Comparison of ENCODE assay signal across 22 cellular contexts in genomic region chr2:30264236-30264635, GRCh38. TPM values are rescaled to one million over a fixed set of nuclear protein-coding genes. Genes with fewer than 3 reads are reported as not detected.
DNase-seq lines count a peak whose midpoint lies in the region; ATAC-seq and TF ChIP-seq lines count a peak whose summit lies in the region.
"Had no signal": no experiment of that assay in that cellular context is flagged by ENCODE, and none has a peak within 500 bp of the region (broad histone marks: within the 10 kb centered on the region; RNA-seq: fewer than 3 reads in every experiment).

No MANE protein-coding gene starts in this region.

- intact Hi-C loops in CD8-positive, alpha-beta T cell (cut with DNase I, micrococcal nuclease) = loop anchor here in 1 of 2 experiments (2.0 kb wide), 1 partner anchor 71 kb away; no protein-coding TSS in a partner anchor

- peak overlapping the region; percentile 54 for H3K4me3 Mint-ChIP-seq in CD8-positive, alpha-beta T cell
- H3K4me3 Mint-ChIP-seq in activated naive CD8-positive, alpha-beta T cell = peak overlapping the region; percentile 30
- peak overlapping the region; percentile 82 for H3K4me3 Mint-ChIP-seq in natural killer cell treated with Interleukin-12 subunit alpha and Interleukin-12 subunit beta and Interleukin-15 and Interleukin-18, amount 100 ng/mL, for 72 hours
- H3K4me3 Mint-ChIP-seq: nephron; T-helper 1 cell treated with Interleukin-12 subunit alpha and Interleukin-12 subunit beta and Interleukin-4 antibody, amounts not matched to agents 30 μg/mL and 1 μg/mL, for 36 hours had no signal

- H3K4me3 ChIP-seq in CD8-positive, alpha-beta T cell (ENCODE audit: low read depth, low read length) = no peak overlapping the region
- no peak overlapping the region for H3K4me3 ChIP-seq in osteoblast (ENCODE audit: insufficient read depth, low read length)
- H3K4me3 ChIP-seq: body of pancreas, HAP-1, Peyer's patch, psoas muscle, SJCRH30, upper lobe of left lung had no signal

- CTCF ChIA-PET in CD8-positive, alpha-beta T cell (lab: Charles Lee) = interaction anchor here (0.6 to 4.4 kb wide), 5 partner anchors 10 to 100 kb away, joined by 3 to 30 read pairs (median 3); no protein-coding TSS in a partner anchor

- H2AFZ ChIP-seq in osteoblast (ENCODE audit: low read length) = no peak overlapping the region

- H3K36me3 ChIP-seq in CD8-positive, alpha-beta T cell (ENCODE audit: insufficient read depth, low read length) = peaks cover 10% of the 10 kb centered on the region
- H3K36me3 ChIP-seq in osteoblast (ENCODE audit: insufficient read depth, low read length) = peaks cover 6% of the 10 kb centered on the region

- H3K27me3 Mint-ChIP-seq in CD8-positive, alpha-beta T cell (ENCODE audit: low read depth) = no peaks in the 10 kb centered on the region
- no peaks in the 10 kb centered on the region for H3K27me3 Mint-ChIP-seq in activated naive CD8-positive, alpha-beta T cell
- H3K27me3 Mint-ChIP-seq in natural killer cell treated with Interleukin-12 subunit alpha and Interleukin-12 subunit beta and Interleukin-15 and Interleukin-18, amount 100 ng/mL, for 72 hours = no peaks in the 10 kb centered on the region

- POLR2A ChIA-PET in CD8-positive, alpha-beta T cell (lab: Charles Lee) = interaction anchor here (0.7 to 1.2 kb wide), 3 partner anchors 31 to 45 kb away, joined by 3 to 4 read pairs (median 4); no protein-coding TSS in a partner anchor

- peak overlapping the region; percentile 83 for H3K27ac Mint-ChIP-seq in CD8-positive, alpha-beta T cell
- H3K27ac Mint-ChIP-seq in activated naive CD8-positive, alpha-beta T cell = peak overlapping the region; percentile 99
- H3K27ac Mint-ChIP-seq in natural killer cell treated with Interleukin-12 subunit alpha and Interleukin-12 subunit beta and Interleukin-15 and Interleukin-18, amount 100 ng/mL, for 72 hours = peak overlapping the region; percentile 97 to 98
- H3K27ac Mint-ChIP-seq: nephron; T-helper 1 cell treated with Interleukin-12 subunit alpha and Interleukin-12 subunit beta and Interleukin-4 antibody, amounts not matched to agents 30 μg/mL and 1 μg/mL, for 36 hours had no signal

- no peak overlapping the region for H3K4me2 ChIP-seq in osteoblast (ENCODE audit: insufficient read depth, low read length)

- H3K9me3 ChIP-seq in CD8-positive, alpha-beta T cell (ENCODE audit: low read length) = no peaks in the 10 kb centered on the region
- H3K9me3 ChIP-seq in osteoblast (ENCODE audit: low read depth, low read length) = no peaks in the 10 kb centered on the region
- H3K9me3 ChIP-seq: HAP-1, Peyer's patch, psoas muscle, upper lobe of left lung had no signal

- no peaks in the 10 kb centered on the region for H3K79me2 ChIP-seq in osteoblast (ENCODE audit: insufficient read depth, low read length)

- no peak for ATAC-seq in CD8-positive, alpha-beta T cell
- ATAC-seq in natural killer cell treated with Interleukin-12 subunit alpha and Interleukin-12 subunit beta and Interleukin-15 and Interleukin-18, amount 100 ng/mL, for 72 hours = no peak
- no peak for ATAC-seq in GM18873 (IDR thresholded peaks at IDR 0.05; ENCODE audit: low FRiP score, unreplicated experiment)
- ATAC-seq: body of pancreas, left colon, psoas muscle had no signal

- peaks cover 88% of the 10 kb centered on the region for H3K4me1 ChIP-seq in CD8-positive, alpha-beta T cell (ENCODE audit: insufficient read depth, low read length)
- peaks cover 12% of the 10 kb centered on the region for H3K4me1 ChIP-seq in osteoblast (ENCODE audit: insufficient read depth, low read length)
- H3K4me1 ChIP-seq: body of pancreas, HAP-1, psoas muscle, SJCRH30 had no signal

- no peaks in the 10 kb centered on the region for H3K27me3 ChIP-seq in CD8-positive, alpha-beta T cell (ENCODE audit: insufficient read depth, low read length)
- no peaks in the 10 kb centered on the region for H3K27me3 ChIP-seq in osteoblast (ENCODE audit: insufficient read depth, low read length)
- H3K27me3 ChIP-seq: body of pancreas, Peyer's patch, SJCRH30, upper lobe of left lung had no signal

- H4K20me1 ChIP-seq in osteoblast (ENCODE audit: insufficient read depth, low read length) = no peaks in the 10 kb centered on the region

- H3K36me3 Mint-ChIP-seq in CD8-positive, alpha-beta T cell = peaks cover 28% of the 10 kb centered on the region
- H3K36me3 Mint-ChIP-seq in activated naive CD8-positive, alpha-beta T cell = peaks cover 21% of the 10 kb centered on the region
- peaks cover 35% of the 10 kb centered on the region for H3K36me3 Mint-ChIP-seq in natural killer cell treated with Interleukin-12 subunit alpha and Interleukin-12 subunit beta and Interleukin-15 and Interleukin-18, amount 100 ng/mL, for 72 hours

- peaks cover 4% of the 10 kb centered on the region for H3K9me3 Mint-ChIP-seq in CD8-positive, alpha-beta T cell
- H3K9me3 Mint-ChIP-seq in activated naive CD8-positive, alpha-beta T cell (ENCODE audit: low read depth) = no peaks in the 10 kb centered on the region
- peaks cover 14% of the 10 kb centered on the region for H3K9me3 Mint-ChIP-seq in natural killer cell treated with Interleukin-12 subunit alpha and Interleukin-12 subunit beta and Interleukin-15 and Interleukin-18, amount 100 ng/mL, for 72 hours

- DNase-seq in activated CD4-positive, alpha-beta T cell treated with anti-CD3 and anti-CD28 coated beads for 48 hours = peak; percentile 5
- DNase-seq in activated CD4-positive, alpha-beta T cell treated with anti-CD3 and anti-CD28 coated beads, Interleukin-2, amount 50 U/mL, for 1 hour = no peak
- DNase-seq in CD8-positive, alpha-beta T cell = no peak
- DNase-seq in natural killer cell treated with Interleukin-12 subunit alpha and Interleukin-12 subunit beta and Interleukin-15 and Interleukin-18, amount 100 ng/mL, for 72 hours (ENCODE audit: low spot score) = no peak
- no peak for DNase-seq in DMS153 treated with DMSO at 0.1 percent for 48 hours (lab: John Stamatoyannopoulos, UW; ENCODE audit: unreplicated experiment)
- DNase-seq in osteoblast (ENCODE audit: insufficient read length, low spot score, missing footprints) = no peak
- DNase-seq: activated naive CD4-positive, alpha-beta T cell treated with anti-CD3 and anti-CD28 coated beads, Interleukin-2, amount 50 U/mL, for 16 hours; body of pancreas; C1 segment of cervical spinal cord; left colon; NCI-H187; NCI-H226; Peyer's patch; psoas muscle; SJCRH30; stimulated activated CD4-positive, alpha-beta T cell treated with anti-CD3 and anti-CD28 coated beads, Interleukin-2, amount 100 ng/mL, for 48 hours; upper lobe of left lung had no signal

- no peak overlapping the region for H3K27ac ChIP-seq in CD8-positive, alpha-beta T cell (ENCODE audit: low read depth, low read length)
- H3K27ac ChIP-seq in osteoblast (ENCODE audit: low read depth, low read length) = no peak overlapping the region
- H3K27ac ChIP-seq: body of pancreas, psoas muscle, SJCRH30, upper lobe of left lung had no signal

- peaks cover 89% of the 10 kb centered on the region for H3K4me1 Mint-ChIP-seq in CD8-positive, alpha-beta T cell (ENCODE audit: low read depth)
- peaks cover 91% of the 10 kb centered on the region for H3K4me1 Mint-ChIP-seq in activated naive CD8-positive, alpha-beta T cell (ENCODE audit: low read depth)
- peaks cover 76 to 78% of the 10 kb centered on the region in 2 donors for H3K4me1 Mint-ChIP-seq in natural killer cell treated with Interleukin-12 subunit alpha and Interleukin-12 subunit beta and Interleukin-15 and Interleukin-18, amount 100 ng/mL, for 72 hours (ENCODE audit: low read depth in 2 of 2)

- TF ChIP-seq CTCF in CD8-positive, alpha-beta T cell (IDR thresholded peaks at IDR 0.05) = no peak
- TF ChIP-seq CTCF in osteoblast (IDR thresholded peaks at IDR 0.05; ENCODE audit: extremely low read depth, low read depth, low read length) = no peak

RNA-seq across cellular contexts. Expression of gene LBH, which starts 32.9 kb away (rescaled TPM):
- 100 to 1,000 TPM; 127 to 133 TPM for total RNA-seq in CD8-positive, alpha-beta T cell
- 1,000 to 10,000 TPM in 1 of 2 donors, 100 to 1,000 TPM in 1; 206 to 1,155 TPM for total RNA-seq in natural killer cell treated with Interleukin-12 subunit alpha and Interleukin-12 subunit beta and Interleukin-15 and Interleukin-18, amount 100 ng/mL, for 72 hours
- total RNA-seq in osteoblast = 270 and 272 TPM in 2 replicates

Comparison
In these comparisons a context has a peak if more than half of its experiments do, and no peak if none do; other contexts are left out.
1. H3K4me3 Mint-ChIP-seq: peak in every context shown above with its lines; median percentile 82 in natural killer cell treated with Interleukin-12 subunit alpha and Interleukin-12 subunit beta and Interleukin-15 and Interleukin-18, amount 100 ng/mL, for 72 hours; 54 in CD8-positive, alpha-beta T cell; 30 in activated naive CD8-positive, alpha-beta T cell.